In genomic region chr7:99313204-99313573, GRCh38 we compare ENCODE assay signal across 13 cellular contexts. TPM values are rescaled to one million over a fixed set of nuclear protein-coding genes. Genes with fewer than 3 reads are reported as not detected.
A peak's percentile ranks its signal among the peaks of the same experiment; 100 is the strongest.
DNase-seq lines count a peak whose midpoint lies in the region; TF ChIP-seq lines count a peak whose summit lies in the region.
"Had no signal": no experiment of that assay in that cellular context is flagged by ENCODE, and none has a peak within 500 bp of the region (broad histone marks: within the 10 kb centered on the region; RNA-seq: fewer than 3 reads in every experiment).

No MANE protein-coding gene starts in this region.

- H3K9me2 ChIP-seq in OCI-LY7 (ENCODE audit: insufficient read depth, low read length) = no peaks in the 10 kb centered on the region

- dilution Hi-C loops in mammary epithelial cell (cut with HindIII; ENCODE audit: low sequenced_read_pairs) = loop anchor here (25.0 kb wide), 1 partner anchor 301 kb away; no protein-coding TSS in a partner anchor

- H3K36me3 ChIP-seq in mammary epithelial cell (ENCODE audit: insufficient read depth, low read length) (no peaks in the 10 kb centered on the region), breast epithelium (no peaks in the 10 kb centered on the region), OCI-LY7 (ENCODE audit: insufficient read depth, low read length) (no peaks in the 10 kb centered on the region), spleen (no peaks in the 10 kb centered on the region)
- H3K36me3 ChIP-seq: gastrocnemius medialis had no signal

- in situ Hi-C loops in mammary epithelial cell (cut with MboI; ENCODE audit: low sequenced_read_pairs in 2 of 2) = loop anchor here in 1 of 2 donors (25.0 kb wide), 1 partner anchor 176 kb away; the partner anchor contains the start of gene SMURF1

- CTCF ChIA-PET in mammary epithelial cell (lab: Charles Lee; ENCODE audit: low non-redundant PET) (no interaction called here), OCI-LY7 (lab: Charles Lee; ENCODE audit: unreplicated experiment) (no interaction called here)

- H4K20me1 ChIP-seq in mammary epithelial cell (ENCODE audit: insufficient read depth, low read length) = no peaks in the 10 kb centered on the region
- no peaks in the 10 kb centered on the region for H4K20me1 ChIP-seq in OCI-LY7 (ENCODE audit: insufficient read depth, low read length)

- H3K4me1 ChIP-seq in mammary epithelial cell (ENCODE audit: insufficient read depth, low read length) (peaks cover 8% of the 10 kb centered on the region), breast epithelium (no peaks in the 10 kb centered on the region), OCI-LY7 (ENCODE audit: insufficient read depth, low read length, poor library complexity, severe bottlenecking) (no peaks in the 10 kb centered on the region), spleen (peaks cover 0 to 12% (median 5%) of the 10 kb centered on the region in 6 donors)
- H3K4me1 ChIP-seq: gastrocnemius medialis had no signal

- no peak overlapping the region for H3K9ac ChIP-seq in mammary epithelial cell (ENCODE audit: insufficient read depth, low read length)

- H2AFZ ChIP-seq in mammary epithelial cell (ENCODE audit: low read depth, low read length) = peak overlapping the region; percentile 59
- H2AFZ ChIP-seq in OCI-LY7 (ENCODE audit: low read length) = peak overlapping the region; percentile 30; the same call in 1 of the 2 replicates

- BruUV-seq in mammary epithelial cell (replicated peaks; lab: Mats Ljungman, UMichigan) = no TSS peak
- no TSS peak for BruUV-seq in OCI-LY7 (replicated peaks; lab: Mats Ljungman, UMichigan)

- H3K4me3 ChIP-seq in mammary epithelial cell (replicated peaks in 1 of 3; ENCODE audit: insufficient read depth in 1 of 3, low read depth in 2 of 3, low read length in 3 of 3) = no peak overlapping the region
- H3K4me3 ChIP-seq in breast epithelium = no peak overlapping the region
- H3K4me3 ChIP-seq in OCI-LY7 (ENCODE audit: low read depth, low read length, poor library complexity, severe bottlenecking) = no peak overlapping the region
- peak overlapping the region in 3 of 8 donors; percentile 2 to 27 (median 8) for H3K4me3 ChIP-seq in spleen
- H3K4me3 ChIP-seq: body of pancreas, gastrocnemius medialis had no signal

- H3K27me3 ChIP-seq in mammary epithelial cell (ENCODE audit: insufficient read depth, low read length) (no peaks in the 10 kb centered on the region), breast epithelium (no peaks in the 10 kb centered on the region), spleen (replicated peaks in 1 of 7) (peaks cover 0 to 7% (median 0%) of the 10 kb centered on the region in 7 donors)
- H3K27me3 ChIP-seq: body of pancreas, gastrocnemius medialis had no signal

- no peak for TF ChIP-seq POLR2A in breast epithelium (IDR thresholded peaks at IDR 0.05)
- TF ChIP-seq POLR2A in spleen (IDR thresholded peaks at IDR 0.05) = no peak

- POLR2A ChIA-PET in OCI-LY7 (lab: Charles Lee) = no interaction called here

- no peak for TF ChIP-seq CTCF in mammary epithelial cell (conservative IDR thresholded peaks at IDR 0.05 in 1 of 2, IDR thresholded peaks at IDR 0.05 in 1 of 2; ENCODE audit: extremely low read depth in 1 of 2, insufficient read depth in 1 of 2, low read depth in 1 of 2, low read length in 2 of 2)
- TF ChIP-seq CTCF in breast epithelium (IDR thresholded peaks at IDR 0.05) = no peak
- TF ChIP-seq CTCF in OCI-LY7 (conservative IDR thresholded peaks at IDR 0.05; ENCODE audit: low read length) = peak; percentile 52; the same call in 1 of the 2 replicates
- TF ChIP-seq CTCF in spleen (IDR thresholded peaks at IDR 0.05 in 8 of 11, conservative IDR thresholded peaks at IDR 0.05 in 3 of 11) = peak in 7 of 11 experiments; percentile 0 to 64 (median 40)

- DNase-seq in mammary epithelial cell (no peak), breast epithelium (ENCODE audit: low spot score in 2 of 2) (no peak), OCI-LY7 (ENCODE audit: low spot score) (no peak), epithelial cell of prostate (ENCODE audit: low read depth, low spot score) (no peak), spleen (no peak), COLO668 (lab: John Stamatoyannopoulos, UW; ENCODE audit: unreplicated experiment) (no peak), activated gamma-delta T cell treated with Interleukin-2 at 50 U/mL for 16 hours (no peak), NCI-H524 (lab: John Stamatoyannopoulos, UW) (no peak)
- DNase-seq: kidney had no signal

- H3K79me2 ChIP-seq in mammary epithelial cell (ENCODE audit: insufficient read depth, low read length) (no peaks in the 10 kb centered on the region), OCI-LY7 (ENCODE audit: insufficient read depth, low read depth, low read length) (no peaks in the 10 kb centered on the region)

- 53% methylated on average over 1 of the region's 1 CpG for WGBS in mammary epithelial cell (ENCODE audit: low coverage, missing lambda C conversion rate)
- 25 to 48% (median 29%) methylated on average over 1 of the region's 1 CpG for WGBS in spleen, 5 donors

- intact Hi-C loops in mammary epithelial cell (cut with micrococcal nuclease) = loop anchor here (1.0 kb wide), 1 partner anchor 273 kb away; no protein-coding TSS in a partner anchor
- intact Hi-C loops in breast epithelium (cut with DNase I; ENCODE audit: low total_unique reads) = loop anchor here (10.0 kb wide), 1 partner anchor 278 kb away; no protein-coding TSS in a partner anchor
- intact Hi-C loops in OCI-LY7 (cut with micrococcal nuclease; ENCODE audit: unreplicated experiment) = loop anchor here (1.0 kb wide), 1 partner anchor 273 kb away; no protein-coding TSS in a partner anchor
- intact Hi-C loops in spleen (cut with DNase I; ENCODE audit: low total_unique reads) = no loop called here

- H3K27ac ChIP-seq in mammary epithelial cell (ENCODE audit: insufficient read depth, low read depth, low read length) (no peak overlapping the region), breast epithelium (no peak overlapping the region), OCI-LY7 (ENCODE audit: low read depth, low read length, poor library complexity, severe bottlenecking) (no peak overlapping the region), epithelial cell of prostate (peak overlapping the region; percentile 55), spleen (no peak overlapping the region)
- H3K27ac ChIP-seq: body of pancreas, gastrocnemius medialis had no signal

- H3K4me2 ChIP-seq in mammary epithelial cell (ENCODE audit: insufficient read depth, low read depth, low read length) (no peak overlapping the region), OCI-LY7 (ENCODE audit: low read length) (no peak overlapping the region)

- peaks cover 9% of the 10 kb centered on the region for H3K9me3 ChIP-seq in mammary epithelial cell (replicated peaks; ENCODE audit: insufficient read depth, low read length)
- H3K9me3 ChIP-seq in breast epithelium = peaks cover 12% of the 10 kb centered on the region in 2 donors
- no peaks in the 10 kb centered on the region for H3K9me3 ChIP-seq in OCI-LY7 (ENCODE audit: low read length)
- peaks cover 0 to 13% (median 11%) of the 10 kb centered on the region in 8 donors for H3K9me3 ChIP-seq in spleen
- H3K9me3 ChIP-seq: body of pancreas, gastrocnemius medialis had no signal

RNA-seq across cellular contexts. Expression of gene ARPC1A, which starts 12.5 kb away (rescaled TPM):
- 100 to 1,000 TPM; 177 to 218 TPM for total RNA-seq in mammary epithelial cell
- 249 TPM for polyA plus RNA-seq in mammary epithelial cell
- polyA minus RNA-seq in mammary epithelial cell = 373 TPM
- total RNA-seq in breast epithelium = 100 to 1,000 TPM; 113 to 122 (median 117) TPM
- 51.0 and 71.8 TPM in 2 replicates for total RNA-seq in OCI-LY7 (2014; rRNA removed; shearing (Covaris generic))
- total RNA-seq in OCI-LY7 (2022) = 101 and 108 TPM in 2 replicates
- total RNA-seq in spleen = 100 to 1,000 TPM in 2 of 7 donors, 10 to 100 TPM in 5; 64.5 to 105 (median 91.6) TPM
- polyA plus RNA-seq in spleen = 100 to 1,000 TPM in 1 of 3 donors, 10 to 100 TPM in 2; 65.5 to 124 (median 71.7) TPM

RNA-seq across cellular contexts. Expression of gene MYH16, which starts 40.5 kb away (rescaled TPM):
- total RNA-seq in mammary epithelial cell = 1 to 10 TPM in 1 of 2 donors, under 1 TPM in 1; under 0.01 to 3.4 TPM
- polyA plus RNA-seq in mammary epithelial cell = 3.7 TPM
- polyA minus RNA-seq in mammary epithelial cell = not detected
- total RNA-seq in breast epithelium = not detected
- total RNA-seq in OCI-LY7 (2014; rRNA removed; shearing (Covaris generic)) = not detected in 2 replicates
- total RNA-seq in OCI-LY7 (2022) = not detected in 2 replicates
- total RNA-seq in spleen = not detected
- not detected for polyA plus RNA-seq in spleen
- total RNA-seq: activated B cell treated with CpG ODN at 0.5 μM for 24 hours, gastrocnemius medialis, kidney, SK-MEL-5 had no signal

Comparison
In these comparisons a context has a peak if more than half of its experiments do, and no peak if none do; other contexts are left out.
1. CTCF ChIP-seq: peak in OCI-LY7 (single experiment) and spleen (7 of 11); none in mammary epithelial cell (0 of 2) and breast epithelium (0 of 3).